Comparison of ENCODE assay signal across 10 cellular contexts in genomic region chr5:95862636-95863382, GRCh38. TPM values are rescaled to one million over a fixed set of nuclear protein-coding genes. Genes with fewer than 3 reads are reported as not detected.
DNase-seq lines count a peak whose midpoint lies in the region; ATAC-seq, FAIRE-seq and TF ChIP-seq lines count a peak whose summit lies in the region.
"Had no signal": no experiment of that assay in that cellular context is flagged by ENCODE, and none has a peak within 500 bp of the region (broad histone marks: within the 10 kb centered on the region; RNA-seq: fewer than 3 reads in every experiment).

No MANE protein-coding gene starts in this region.

- ATAC-seq in activated T-cell treated with anti-CD3 and anti-CD28 coated beads, Interleukin-2, amount 50 U/mL, for 4 hours = no peak
- ATAC-seq in WTC11 (no peak), HG03039 (IDR thresholded peaks at IDR 0.05; ENCODE audit: unreplicated experiment) (no peak), HG03460 (IDR thresholded peaks at IDR 0.05; ENCODE audit: unreplicated experiment) (no peak)

- POLR2A ChIA-PET in WTC11 (lab: Charles Lee) = no interaction called here

- peak overlapping the region; percentile 90 for H3K27ac Mint-ChIP-seq in activated T-cell treated with anti-CD3 and anti-CD28 coated beads, Interleukin-2, amount 50 U/mL, for 24 hours
- H3K27ac Mint-ChIP-seq in WTC11 = no peak overlapping the region
- H3K27ac Mint-ChIP-seq: B cell had no signal

- no peaks in the 10 kb centered on the region for H3K36me3 Mint-ChIP-seq in activated T-cell treated with anti-CD3 and anti-CD28 coated beads, Interleukin-2, amount 50 U/mL, for 24 hours (ENCODE audit: low read depth)
- H3K36me3 Mint-ChIP-seq in activated T-cell treated with anti-CD3 and anti-CD28 coated beads, Interleukin-2, amount 50 U/mL, for 4 hours (ENCODE audit: insufficient read depth) = no peaks in the 10 kb centered on the region
- no peaks in the 10 kb centered on the region for H3K36me3 Mint-ChIP-seq in WTC11

- peaks cover 48% of the 10 kb centered on the region for H3K4me1 ChIP-seq in keratinocyte (ENCODE audit: control insufficient read depth, extremely low read depth, insufficient read depth, low read length)

- CTCF ChIA-PET in WTC11 (lab: Charles Lee) = no interaction called here

- no peaks in the 10 kb centered on the region for H3K9me3 ChIP-seq in keratinocyte (ENCODE audit: control insufficient read depth, low read depth, low read length)

- no peak overlapping the region for H2AFZ ChIP-seq in keratinocyte (ENCODE audit: control insufficient read depth, low read length)

- no peaks in the 10 kb centered on the region for H3K36me3 ChIP-seq in keratinocyte (ENCODE audit: control insufficient read depth in 2 of 2, extremely low read depth in 1 of 2, insufficient read depth in 2 of 2, low read length in 2 of 2)

- H3K79me2 ChIP-seq in keratinocyte (ENCODE audit: control insufficient read depth, insufficient read depth, low read length) = no peaks in the 10 kb centered on the region

- no peaks in the 10 kb centered on the region for H3K9me1 ChIP-seq in keratinocyte (ENCODE audit: control insufficient read depth, extremely low read depth, insufficient read depth, low read length)

- no peak overlapping the region for H3K4me2 ChIP-seq in keratinocyte (ENCODE audit: control insufficient read depth, extremely low read depth, insufficient read depth, low read depth, low read length)

- DNase-seq in activated T-cell treated with anti-CD3 and anti-CD28 coated beads, Interleukin-2, amount 50 U/mL, for 24 hours = peak; percentile 12
- DNase-seq in activated T-cell treated with anti-CD3 and anti-CD28 coated beads, Interleukin-2, amount 50 U/mL, for 4 hours = no peak
- no peak for DNase-seq in WTC11 (ENCODE audit: low spot score)
- DNase-seq in keratinocyte (ENCODE audit: low read depth, low spot score) = no peak
- DNase-seq in COR-L47 (lab: John Stamatoyannopoulos, UW) = no peak
- DNase-seq: NCI-H2171 had no signal

- no peak for FAIRE-seq in keratinocyte (lab: Jason Lieb, UNC)

- peaks cover 92% of the 10 kb centered on the region for H3K4me1 Mint-ChIP-seq in activated T-cell treated with anti-CD3 and anti-CD28 coated beads, Interleukin-2, amount 50 U/mL, for 24 hours (ENCODE audit: low read depth)
- peaks cover 70% of the 10 kb centered on the region for H3K4me1 Mint-ChIP-seq in activated T-cell treated with anti-CD3 and anti-CD28 coated beads, Interleukin-2, amount 50 U/mL, for 4 hours (ENCODE audit: low read depth)
- H3K4me1 Mint-ChIP-seq in WTC11 = peaks cover 31% of the 10 kb centered on the region

- H3K4me3 Mint-ChIP-seq in activated T-cell treated with anti-CD3 and anti-CD28 coated beads, Interleukin-2, amount 50 U/mL, for 24 hours = peak overlapping the region; percentile 55
- no peak overlapping the region for H3K4me3 Mint-ChIP-seq in activated T-cell treated with anti-CD3 and anti-CD28 coated beads, Interleukin-2, amount 50 U/mL, for 4 hours
- no peak overlapping the region for H3K4me3 Mint-ChIP-seq in WTC11

- peaks cover 2% of the 10 kb centered on the region for H3K9me3 Mint-ChIP-seq in activated T-cell treated with anti-CD3 and anti-CD28 coated beads, Interleukin-2, amount 50 U/mL, for 24 hours
- peaks cover 6% of the 10 kb centered on the region for H3K9me3 Mint-ChIP-seq in activated T-cell treated with anti-CD3 and anti-CD28 coated beads, Interleukin-2, amount 50 U/mL, for 4 hours
- H3K9me3 Mint-ChIP-seq in WTC11 = 0 out of 2 replicates have a peak, but pooled peaks cover 3% of the 10 kb centered on the region

- dilution Hi-C loops in keratinocyte (cut with MboI; ENCODE audit: extremely low pct_ligation_motif_present, low sequenced_read_pairs) = no loop called here

- no peaks in the 10 kb centered on the region for H4K20me1 ChIP-seq in keratinocyte (ENCODE audit: control insufficient read depth, extremely low read depth, insufficient read depth, low read length)

- no peaks in the 10 kb centered on the region for H3K27me3 Mint-ChIP-seq in activated T-cell treated with anti-CD3 and anti-CD28 coated beads, Interleukin-2, amount 50 U/mL, for 24 hours
- H3K27me3 Mint-ChIP-seq in activated T-cell treated with anti-CD3 and anti-CD28 coated beads, Interleukin-2, amount 50 U/mL, for 4 hours (ENCODE audit: low read depth) = peaks cover 2% of the 10 kb centered on the region
- H3K27me3 Mint-ChIP-seq in WTC11 (ENCODE audit: low read depth) = peaks cover 8% of the 10 kb centered on the region

- TF ChIP-seq CTCF in WTC11 (IDR thresholded peaks at IDR 0.05) (no peak), keratinocyte (optimal IDR thresholded peaks at IDR 0.05 in 1 of 3, IDR thresholded peaks at IDR 0.05 in 1 of 3, conservative IDR thresholded peaks at IDR 0.05 in 1 of 3; ENCODE audit: extremely low read depth in 1 of 3, insufficient read depth in 2 of 3, low read length in 3 of 3) (no peak)

- no peaks in the 10 kb centered on the region for H3K27me3 ChIP-seq in keratinocyte (ENCODE audit: control insufficient read depth, extremely low read depth, insufficient read depth, low read length)

- H3K27ac ChIP-seq in keratinocyte (ENCODE audit: control insufficient read depth, insufficient read depth, low read length) (peak overlapping the region; percentile 5), temporal lobe (ENCODE audit: low read depth, low read length) (peak overlapping the region; percentile 52)

- no peak overlapping the region for H3K9ac ChIP-seq in keratinocyte (ENCODE audit: control insufficient read depth, extremely low read depth, insufficient read depth, low read length)

- no peak overlapping the region for H3K4me3 ChIP-seq in keratinocyte (ENCODE audit: control insufficient read depth in 2 of 3, extremely low read depth in 1 of 3, insufficient read depth in 2 of 3, low read depth in 1 of 3, low read length in 3 of 3)

TF ChIP-seq in WTC11, 78 proteins besides CTCF, POLR2A, EP300 and RAD21:
- TF ChIP-seq ATF2 (CRISPR knock-in tag; IDR thresholded peaks at IDR 0.05; ENCODE audit: borderline replicate concordance, low read depth) = no peak
- peak; percentile 88 for TF ChIP-seq GABPB1 (CRISPR knock-in tag; IDR thresholded peaks at IDR 0.05)
- TF ChIP-seq FOXP1 (CRISPR knock-in tag; IDR thresholded peaks at IDR 0.05; ENCODE audit: borderline replicate concordance) = no peak

RNA-seq across cellular contexts. Expression of gene GLRX, which starts 40.3 kb away (rescaled TPM):
- 10 to 100 TPM; 10.1 to 16.3 (median 12.8) TPM for total RNA-seq in activated T-cell treated with anti-CD3 and anti-CD28 coated beads, Interleukin-2, amount 50 U/mL, for 4 hours
- 15.9 to 21.0 TPM (median 19.2 TPM) in 3 replicates for total RNA-seq in WTC11 (2021)
- 9.8 to 32.4 TPM (median 15.6 TPM) in 3 replicates for polyA plus RNA-seq in keratinocyte
- polyA plus RNA-seq in keratinocyte (2011; ENCODE audit: low read depth) = 50.0 TPM
- 14.9 and 17.6 TPM in 2 replicates for polyA plus RNA-seq in keratinocyte (2011; cell fraction: cytosol; rRNA removed)
- polyA plus RNA-seq in keratinocyte (2011; cell fraction: nucleus; rRNA removed) = 8.6 and 10.4 TPM in 2 replicates
- 12.5 and 112 TPM in 2 replicates for polyA plus RNA-seq in keratinocyte (2012; ENCODE audit: low replicate concordance)
- polyA minus RNA-seq in keratinocyte = 1.9 to 12.0 TPM (median 11.0 TPM) in 3 replicates
- not detected for polyA minus RNA-seq in keratinocyte (2011; cell fraction: cytosol; rRNA and poly(A)+ RNA removed)
- polyA minus RNA-seq in keratinocyte (2011; cell fraction: nucleus; rRNA and poly(A)+ RNA removed) = 5.9 and 7.2 TPM in 2 replicates
- total RNA-seq in temporal lobe = 8.4 TPM
